Comparison of ENCODE assay signal across 10 cellular contexts in genomic region chr9:88535932-88536324, GRCh38. TPM values are rescaled to one million over a fixed set of nuclear protein-coding genes. Genes with fewer than 3 reads are reported as not detected.
DNase-seq lines count a peak whose midpoint lies in the region; ATAC-seq and TF ChIP-seq lines count a peak whose summit lies in the region.
"Had no signal": no experiment of that assay in that cellular context is flagged by ENCODE, and none has a peak within 500 bp of the region (broad histone marks: within the 10 kb centered on the region; RNA-seq: fewer than 3 reads in every experiment).

No MANE protein-coding gene starts in this region.

- H3K9me3 ChIP-seq in fibroblast of lung (ENCODE audit: control insufficient read depth, insufficient read depth, low read depth, low read length) (no peaks in the 10 kb centered on the region), Karpas-422 (ENCODE audit: low read length) (no peaks in the 10 kb centered on the region)

- H3K27ac ChIP-seq in fibroblast of lung (ENCODE audit: insufficient read depth, low read length) (peak overlapping the region; percentile 46), Karpas-422 (ENCODE audit: low read length) (no peak overlapping the region)

- H3K4me1 Mint-ChIP-seq in nephron = peaks cover 37% of the 10 kb centered on the region

- peak overlapping the region; percentile 66 to 88 (median 70) for H3K4me3 Mint-ChIP-seq in nephron

- TF ChIP-seq CTCF in fibroblast of lung (conservative IDR thresholded peaks at IDR 0.05 in 1 of 2, IDR thresholded peaks at IDR 0.05 in 1 of 2; ENCODE audit: low read depth in 1 of 2, low read length in 2 of 2) (no peak), nephron (IDR thresholded peaks at IDR 0.05; ENCODE audit: unreplicated experiment in 3 of 3) (no peak)

- no peaks in the 10 kb centered on the region for H3K36me3 Mint-ChIP-seq in nephron (ENCODE audit: low read depth)

- no peak for ATAC-seq in GM18498 (IDR thresholded peaks at IDR 0.05; ENCODE audit: unreplicated experiment)

- H3K4me1 ChIP-seq in fibroblast of lung (ENCODE audit: control insufficient read depth, extremely low read depth, insufficient read depth, low read length) (peaks cover 12% of the 10 kb centered on the region), Karpas-422 (ENCODE audit: low read length) (peaks cover 14% of the 10 kb centered on the region)

- no peaks in the 10 kb centered on the region for H3K9me3 Mint-ChIP-seq in nephron

- peak; percentile 66 for DNase-seq in AG20443 (ENCODE audit: low spot score)
- peak; percentile 43 for DNase-seq in LHCN-M2 (ENCODE audit: low read depth)
- DNase-seq in fibroblast of lung (ENCODE audit: low read depth in 2 of 2) = peak in 1 of 2 donors; percentile 45
- DNase-seq in Karpas-422 = no peak
- no peak for DNase-seq in NCI-H446 treated with DMSO at 0.1 percent for 48 hours (lab: John Stamatoyannopoulos, UW)
- no peak for DNase-seq in NCI-H2029 treated with DMSO at 0.1 percent for 48 hours (lab: John Stamatoyannopoulos, UW)
- DNase-seq: activated CD4-positive, alpha-beta T cell treated with anti-CD3 and anti-CD28 coated beads for 1 hour; NCI-H2029 had no signal

- H3K27me3 ChIP-seq in fibroblast of lung (ENCODE audit: control insufficient read depth, insufficient read depth, low read length) (no peaks in the 10 kb centered on the region), Karpas-422 (ENCODE audit: low read length) (no peaks in the 10 kb centered on the region)

- peak overlapping the region; percentile 66 for H3K9ac ChIP-seq in fibroblast of lung (ENCODE audit: insufficient read depth, low read length)
- no peak overlapping the region for H3K9ac ChIP-seq in Karpas-422 (ENCODE audit: low read length)

- H3K4me3 ChIP-seq in fibroblast of lung (replicated peaks in 1 of 4; ENCODE audit: control extremely low read depth in 1 of 4, insufficient read depth in 1 of 4, low read depth in 3 of 4, low read length in 4 of 4) (peak overlapping the region in 3 of 4 experiments; percentile 5 to 64 (median 58)), Karpas-422 (ENCODE audit: low read length) (no peak overlapping the region)

- no peak overlapping the region for H2AFZ ChIP-seq in fibroblast of lung (ENCODE audit: low read length)
- no peak overlapping the region for H2AFZ ChIP-seq in Karpas-422 (ENCODE audit: low read length)

- no peaks in the 10 kb centered on the region for H4K20me1 ChIP-seq in fibroblast of lung (ENCODE audit: control insufficient read depth, extremely low read depth, insufficient read depth, low read length)
- H4K20me1 ChIP-seq in Karpas-422 (ENCODE audit: insufficient read depth, low read depth, low read length) = no peaks in the 10 kb centered on the region

- H3K4me2 ChIP-seq in fibroblast of lung (ENCODE audit: extremely low read depth, insufficient read depth, low read length) (peak overlapping the region; percentile 21), Karpas-422 (ENCODE audit: low read depth, low read length, poor library complexity, severe bottlenecking) (no peak overlapping the region)

- H3K27me3 Mint-ChIP-seq in nephron (ENCODE audit: low read depth) = peaks cover 28% of the 10 kb centered on the region

- H3K36me3 ChIP-seq in fibroblast of lung (ENCODE audit: control insufficient read depth, insufficient read depth, low read length) (no peaks in the 10 kb centered on the region), Karpas-422 (ENCODE audit: insufficient read depth, low read length) (no peaks in the 10 kb centered on the region)

- no peaks in the 10 kb centered on the region for H3K9me2 ChIP-seq in Karpas-422 (replicated peaks; ENCODE audit: insufficient read depth, low read length)

- H3K27ac Mint-ChIP-seq in nephron = peak overlapping the region in 1 of 3 experiments; percentile 58

- H3K79me2 ChIP-seq in fibroblast of lung (ENCODE audit: control insufficient read depth, insufficient read depth, low read length) (peaks cover 16% of the 10 kb centered on the region), Karpas-422 (ENCODE audit: low read length) (no peaks in the 10 kb centered on the region)

RNA-seq across cellular contexts. Expression of gene NXNL2, which starts 0.9 kb away (rescaled TPM):
- total RNA-seq in LHCN-M2 (2014; rRNA removed) (1.7 and 2.5 TPM in 2 replicates), fibroblast of lung (0.77 and 1.3 TPM in 2 replicates)
- polyA plus RNA-seq in LHCN-M2 (2012) = 6.0 TPM
- 0.44 and 0.50 TPM in 2 replicates for polyA plus RNA-seq in fibroblast of lung
- 0.45 and 0.92 TPM in 2 replicates for polyA plus RNA-seq in fibroblast of lung (2012)
- 0.41 TPM in 1 of 2 replicates, not detected in the other for polyA minus RNA-seq in fibroblast of lung (ENCODE audit: low replicate concordance)
- total RNA-seq in Karpas-422 (2014; rRNA removed; shearing (Covaris generic); ENCODE audit: low replicate concordance) = not detected in 2 replicates

Comparison
In these comparisons a context has a peak if more than half of its experiments do, and no peak if none do; other contexts are left out.
1. DNase-seq: peak in AG20443 (single experiment) and LHCN-M2 (single experiment); none in Karpas-422 (single experiment), NCI-H446 treated with DMSO at 0.1 percent for 48 hours (single experiment) and NCI-H2029 treated with DMSO at 0.1 percent for 48 hours (single experiment).